Comparison of ENCODE assay signal across 26 cellular contexts in genomic region chr16:1758923-1759322, GRCh38.
"Had no signal": no experiment of that assay in that cellular context is flagged by ENCODE, and none has a peak within 500 bp of the region (broad histone marks: within the 10 kb centered on the region; RNA-seq: fewer than 3 reads in every experiment).

No MANE protein-coding gene starts in this region.

- ATAC-seq: activated naive CD8-positive, alpha-beta T cell treated with anti-CD3 and anti-CD28 coated beads, Interleukin-2, amount 50 U/mL, for 24 hours; activated T-helper 17 cell treated with anti-CD3 and anti-CD28 coated beads, Interleukin-2, amount 50 U/mL, for 72 hours; body of pancreas had no signal

- DNase-seq: activated B cell treated with CpG ODN at 0.5 μM for 24 hours; activated CD4-positive, alpha-beta T cell treated with anti-CD3 and anti-CD28 coated beads for 1 hour; activated CD4-positive, alpha-beta T cell treated with anti-CD3 and anti-CD28 coated beads, Interleukin-2, amount 50 U/mL, for 1 hour; activated CD8-positive, alpha-beta memory T cell treated with anti-CD3 and anti-CD28 coated beads for 24 hours; activated gamma-delta T cell; activated naive CD4-positive, alpha-beta T cell treated with anti-CD3 and anti-CD28 coated beads, Interleukin-2, amount 10 ng/mL, durations not matched to agents 7 days and 5 days; activated naive CD8-positive, alpha-beta T cell treated with anti-CD3 and anti-CD28 coated beads, Interleukin-2, amount 50 U/mL, for 24 hours; activated T-cell treated with anti-CD3 and anti-CD28 coated beads for 4 hours; activated T-cell treated with anti-CD3 and anti-CD28 coated beads, Interleukin-2, amount 50 U/mL, for 48 hours; amniotic stem cell; body of pancreas; central memory CD4-positive, alpha-beta T cell; Kasumi-1; KBM-7; NCI-H1105 treated with DMSO at 0.1 percent for 48 hours; NCI-H1436 treated with DMSO at 0.1 percent for 48 hours; NCI-H187 treated with DMSO at 0.1 percent for 48 hours; NCI-H2081 treated with DMSO at 0.1 percent for 48 hours; NCI-H446; NCI-H524; PC-9; SHP77 treated with DMSO at 0.1 percent for 48 hours; T-helper 2 cell; T1000 had no signal

- H3K4me3 Mint-ChIP-seq: activated B cell treated with CpG ODN at 0.5 μM for 24 hours; activated naive CD4-positive, alpha-beta T cell treated with anti-CD3 and anti-CD28 coated beads, Interleukin-2, amount 10 ng/mL, durations not matched to agents 7 days and 5 days; activated naive CD8-positive, alpha-beta T cell treated with anti-CD3 and anti-CD28 coated beads, Interleukin-2, amount 50 U/mL, for 24 hours; activated T-helper 17 cell treated with anti-CD3 and anti-CD28 coated beads, Interleukin-2, amount 50 U/mL, for 72 hours had no signal

- H3K4me1 Mint-ChIP-seq: activated B cell treated with CpG ODN at 0.5 μM for 24 hours had no signal

- H3K9me3 Mint-ChIP-seq: activated B cell treated with CpG ODN at 0.5 μM for 24 hours; activated naive CD4-positive, alpha-beta T cell treated with anti-CD3 and anti-CD28 coated beads, Interleukin-2, amount 10 ng/mL, durations not matched to agents 7 days and 5 days; activated naive CD8-positive, alpha-beta T cell treated with anti-CD3 and anti-CD28 coated beads, Interleukin-2, amount 50 U/mL, for 24 hours; activated T-helper 17 cell treated with anti-CD3 and anti-CD28 coated beads, Interleukin-2, amount 50 U/mL, for 72 hours had no signal

- H3K27me3 Mint-ChIP-seq: activated B cell treated with CpG ODN at 0.5 μM for 24 hours; activated naive CD4-positive, alpha-beta T cell treated with anti-CD3 and anti-CD28 coated beads, Interleukin-2, amount 10 ng/mL, durations not matched to agents 7 days and 5 days; activated naive CD8-positive, alpha-beta T cell treated with anti-CD3 and anti-CD28 coated beads, Interleukin-2, amount 50 U/mL, for 24 hours; activated T-helper 17 cell treated with anti-CD3 and anti-CD28 coated beads, Interleukin-2, amount 50 U/mL, for 72 hours had no signal

- H3K27ac Mint-ChIP-seq: activated B cell treated with CpG ODN at 0.5 μM for 24 hours; activated naive CD4-positive, alpha-beta T cell treated with anti-CD3 and anti-CD28 coated beads, Interleukin-2, amount 10 ng/mL, durations not matched to agents 7 days and 5 days; activated naive CD8-positive, alpha-beta T cell treated with anti-CD3 and anti-CD28 coated beads, Interleukin-2, amount 50 U/mL, for 24 hours; activated T-helper 17 cell treated with anti-CD3 and anti-CD28 coated beads, Interleukin-2, amount 50 U/mL, for 72 hours had no signal

- H3K4me1 ChIP-seq: ascending aorta, body of pancreas had no signal

- H3K4me3 ChIP-seq: ascending aorta, body of pancreas, PC-9 had no signal

- H3K27me3 ChIP-seq: ascending aorta, body of pancreas had no signal

- H3K9me3 ChIP-seq: ascending aorta, body of pancreas had no signal

- H3K27ac ChIP-seq: ascending aorta, body of pancreas, PC-9 had no signal
